17 cellular contexts compared by ENCODE assay signal in genomic region chr20:58402827-58403226, GRCh38. TPM values are rescaled to one million over a fixed set of nuclear protein-coding genes. Genes with fewer than 3 reads are reported as not detected.
A peak's percentile ranks its signal among the peaks of the same experiment; 100 is the strongest.
DNase-seq lines count a peak whose midpoint lies in the region; ATAC-seq and TF ChIP-seq lines count a peak whose summit lies in the region.
"Had no signal": no experiment of that assay in that cellular context is flagged by ENCODE, and none has a peak within 500 bp of the region (broad histone marks: within the 10 kb centered on the region; RNA-seq: fewer than 3 reads in every experiment).

No MANE protein-coding gene starts in this region.

- no peaks in the 10 kb centered on the region for H3K9me3 Mint-ChIP-seq in stimulated activated effector memory CD8-positive, alpha-beta T cell treated with anti-CD3 and anti-CD28 coated beads, Interleukin-12 subunit alpha, Interleukin-12 subunit beta, amount 100 ng/mL, for 72 hours
- H3K9me3 Mint-ChIP-seq: activated naive CD4-positive, alpha-beta T cell treated with anti-CD3 and anti-CD28 coated beads, Interleukin-2, amount 10 ng/mL, durations not matched to agents 7 days and 5 days; mesothelial cell of epicardium had no signal

- H2AFZ ChIP-seq in GM23248, result no peak overlapping the region

- H3K36me3 Mint-ChIP-seq in stimulated activated effector memory CD8-positive, alpha-beta T cell treated with anti-CD3 and anti-CD28 coated beads, Interleukin-12 subunit alpha, Interleukin-12 subunit beta, amount 100 ng/mL, for 72 hours, result peaks cover 8% of the 10 kb centered on the region

- no peak for TF ChIP-seq CTCF in ovary (IDR thresholded peaks at IDR 0.05)

- peaks cover 100% of the 10 kb centered on the region for H3K79me2 ChIP-seq in GM23248 (ENCODE audit: insufficient read depth)

- H3K4me3 ChIP-seq in GM23248, result no peak overlapping the region
- H3K4me3 ChIP-seq in ovary, result no peak overlapping the region
- H3K4me3 ChIP-seq: breast epithelium, smooth muscle cell, testis had no signal

- H3K4me2 ChIP-seq in GM23248 (ENCODE audit: unreplicated experiment), result no peak overlapping the region
- H3K4me2 ChIP-seq: smooth muscle cell had no signal

- H3K27me3 ChIP-seq in GM23248 (replicated peaks; ENCODE audit: insufficient read depth) (no peaks in the 10 kb centered on the region), ovary (no peaks in the 10 kb centered on the region)
- H3K27me3 ChIP-seq: breast epithelium, testis had no signal

- DNase-seq in activated CD4-positive, CD25-positive, alpha-beta regulatory T cell (lab: John Stamatoyannopoulos, UW), result no peak
- no peak for DNase-seq in stimulated activated effector memory CD8-positive, alpha-beta T cell treated with anti-CD3 and anti-CD28 coated beads, Interleukin-12 subunit alpha, Interleukin-12 subunit beta, amount 100 ng/mL, for 72 hours (ENCODE audit: low spot score in 2 of 2)
- no peak for DNase-seq in GM23248
- no peak for DNase-seq in COR-L47 (lab: John Stamatoyannopoulos, UW)
- DNase-seq in ovary, result no peak
- DNase-seq: activated naive CD4-positive, alpha-beta T cell treated with anti-CD3 and anti-CD28 coated beads, Interleukin-2, amount 10 ng/mL, durations not matched to agents 7 days and 5 days; effector CD4-positive, alpha-beta T cell; NCI-H1048; NCI-H2227 treated with DMSO at 0.1 percent for 48 hours had no signal

- no peak overlapping the region for H3K9ac ChIP-seq in GM23248

- no peaks in the 10 kb centered on the region for H3K9me3 ChIP-seq in GM23248 (ENCODE audit: low read depth)
- no peaks in the 10 kb centered on the region for H3K9me3 ChIP-seq in ovary
- H3K9me3 ChIP-seq: breast epithelium, testis had no signal

- intact Hi-C loops in ovary (cut with DNase I), result no loop called here

- H3K4me1 ChIP-seq in GM23248 (ENCODE audit: insufficient read depth) (peaks cover 20% of the 10 kb centered on the region), ovary (ENCODE audit: insufficient read depth) (peaks cover 12% of the 10 kb centered on the region)
- H3K4me1 ChIP-seq: breast epithelium, testis had no signal

- H3K9me2 ChIP-seq in GM23248 (ENCODE audit: insufficient read depth), result no peaks in the 10 kb centered on the region

- H3K36me3 ChIP-seq in GM23248 (ENCODE audit: low read depth) (no peaks in the 10 kb centered on the region), ovary (no peaks in the 10 kb centered on the region)
- H3K36me3 ChIP-seq: breast epithelium had no signal

- in situ Hi-C loops in GM23248 (cut with MboI), result no loop called here

- no peak overlapping the region for H3K27ac ChIP-seq in GM23248
- no peak overlapping the region for H3K27ac ChIP-seq in ovary
- H3K27ac ChIP-seq: 22Rv1, breast epithelium, testis had no signal

- no peak overlapping the region for H3K27ac Mint-ChIP-seq in stimulated activated effector memory CD8-positive, alpha-beta T cell treated with anti-CD3 and anti-CD28 coated beads, Interleukin-12 subunit alpha, Interleukin-12 subunit beta, amount 100 ng/mL, for 72 hours
- H3K27ac Mint-ChIP-seq: activated naive CD4-positive, alpha-beta T cell treated with anti-CD3 and anti-CD28 coated beads, Interleukin-2, amount 10 ng/mL, durations not matched to agents 7 days and 5 days; mesothelial cell of epicardium had no signal

- no peak overlapping the region for H3K4me3 Mint-ChIP-seq in stimulated activated effector memory CD8-positive, alpha-beta T cell treated with anti-CD3 and anti-CD28 coated beads, Interleukin-12 subunit alpha, Interleukin-12 subunit beta, amount 100 ng/mL, for 72 hours
- H3K4me3 Mint-ChIP-seq: activated naive CD4-positive, alpha-beta T cell treated with anti-CD3 and anti-CD28 coated beads, Interleukin-2, amount 10 ng/mL, durations not matched to agents 7 days and 5 days; mesothelial cell of epicardium had no signal

- WGBS in GM23248 (ENCODE audit: low coverage in 1 of 2, low lambda C conversion rate in 2 of 2, missing lambda C conversion rate in 2 of 2), 2 experiments, result 97 to 98% methylated on average over 5 of the region's 5 CpGs
- WGBS in ovary, 3 donors, result 93 to 96% (median 95%) methylated on average over 5 of the region's 5 CpGs

- no peak for TF ChIP-seq EP300 in ovary (IDR thresholded peaks at IDR 0.05)

- H3F3A ChIP-seq in GM23248 (ENCODE audit: insufficient read depth), result peaks cover 19% of the 10 kb centered on the region

- H4K20me1 ChIP-seq in GM23248 (ENCODE audit: insufficient read depth), result peaks cover 39% of the 10 kb centered on the region

- ATAC-seq in activated CD4-positive, CD25-positive, alpha-beta regulatory T cell treated with anti-CD3 and anti-CD28 coated beads, Interleukin-2, amount 50 U/mL, for 24 hours, result peak; percentile 13 to 41
- ATAC-seq in GM21717 (IDR thresholded peaks at IDR 0.05; ENCODE audit: unreplicated experiment) (peak; percentile 61), HG03135 (IDR thresholded peaks at IDR 0.05; ENCODE audit: unreplicated experiment) (peak; percentile 65)
- ATAC-seq in stimulated activated effector memory CD8-positive, alpha-beta T cell treated with anti-CD3 and anti-CD28 coated beads, Interleukin-12 subunit alpha, Interleukin-12 subunit beta, amount 100 ng/mL, for 72 hours, result peak; percentile 38

- no peak for TF ChIP-seq POLR2A in ovary (IDR thresholded peaks at IDR 0.05)

- peaks cover 22% of the 10 kb centered on the region for H3K4me1 Mint-ChIP-seq in stimulated activated effector memory CD8-positive, alpha-beta T cell treated with anti-CD3 and anti-CD28 coated beads, Interleukin-12 subunit alpha, Interleukin-12 subunit beta, amount 100 ng/mL, for 72 hours

RNA-seq across cellular contexts. Expression of gene VAPB, which starts 13.8 kb away (rescaled TPM):
- 8.8 and 10.0 TPM in 2 replicates for total RNA-seq in GM23248 (2014; rRNA removed; shearing (Covaris generic))
- 34.1 and 37.0 TPM in 2 replicates for polyA plus RNA-seq in GM23248 (2016; fragmentation: Nextera tagmentation; extraction: Ambion mirVana)
- total RNA-seq in ovary, result 10 to 100 TPM; 11.8 to 60.5 (median 47.5) TPM
- 10 to 100 TPM; 18.3 to 81.6 TPM for polyA plus RNA-seq in ovary
